Comparison of ENCODE assay signal across 8 cellular contexts in the genomic region with DNA sequence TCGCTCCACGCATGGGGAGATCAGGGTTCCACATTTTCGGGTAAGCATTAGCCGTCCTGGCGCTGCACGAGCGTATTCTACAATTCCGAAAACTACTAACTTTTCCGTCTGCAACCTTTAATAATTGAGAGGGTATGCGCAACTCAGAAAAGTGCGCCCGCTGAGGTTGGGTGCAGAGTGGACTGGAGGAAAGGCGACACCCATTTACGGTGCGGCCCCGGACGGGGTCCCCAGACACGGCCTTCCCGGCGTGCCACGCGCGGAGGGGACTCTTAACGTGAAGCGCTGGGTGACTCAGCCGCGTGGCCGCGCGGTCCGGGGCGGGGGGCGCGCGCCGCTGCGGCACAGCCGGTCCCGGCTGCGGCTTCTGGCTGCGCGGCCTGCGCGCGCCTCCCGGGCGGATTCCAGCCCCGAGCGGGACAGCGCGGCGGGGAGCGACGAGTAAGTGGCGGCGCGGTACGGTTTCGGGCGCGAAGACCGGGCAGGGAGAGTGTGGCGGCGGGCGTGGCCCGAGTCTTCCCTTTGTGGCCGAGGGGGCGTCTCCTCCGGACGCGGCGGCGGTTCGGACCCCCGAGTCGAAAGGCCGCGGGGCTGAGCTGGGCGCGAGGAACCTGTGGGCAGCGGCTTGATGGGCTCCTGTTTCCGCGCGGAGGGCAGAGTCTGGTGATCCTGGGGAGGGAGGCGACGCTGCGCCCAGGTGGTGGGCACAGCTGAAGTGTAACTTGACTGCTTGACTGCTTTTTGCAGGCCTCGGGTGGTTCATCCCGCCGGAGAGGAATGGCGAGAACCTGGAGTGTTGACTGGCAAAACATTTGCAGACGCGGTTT. TPM values are rescaled to one million over a fixed set of nuclear protein-coding genes. Genes with fewer than 3 reads are reported as not detected.
A peak's percentile ranks its signal among the peaks of the same experiment; 100 is the strongest.
DNase-seq lines count a peak whose midpoint lies in the region; ATAC-seq and TF ChIP-seq lines count a peak whose summit lies in the region.

A gene (plus strand): TSS at position 330 of the 827 bp plus-strand sequence. CDS start 27,098 bp downstream, outside the sequence.
A gene with protein sequence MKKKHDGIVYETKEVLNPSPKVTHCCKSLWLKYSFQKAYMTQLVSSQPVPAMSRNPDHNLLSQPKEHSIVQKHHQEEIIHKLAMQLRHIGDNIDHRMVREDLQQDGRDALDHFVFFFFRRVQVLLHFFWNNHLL (minus strand): TSS at position 184 of the 827 bp plus-strand sequence. CDS start 16,772 bp downstream, outside the sequence.

- peaks cover 44% of the 10 kb centered on the region for H3K4me1 Mint-ChIP-seq in CD14-positive monocyte

- peak within 1 kb of the TSS; percentile 93 for H3K4me3 ChIP-seq in lower leg skin (ENCODE audit: low read depth, poor library complexity, severe bottlenecking)

- peaks cover 4 to 9% of the 10 kb centered on the region in 2 donors for H3K36me3 Mint-ChIP-seq in CD14-positive monocyte

- intact Hi-C loops in CD14-positive monocyte (cut with micrococcal nuclease) (loop anchor here in 1 of 2 donors (5.0 to 10.0 kb wide), 3 partner anchors 49 to 152 kb away; a partner anchor contains a TSS), lower leg skin (cut with DNase I; ENCODE audit: low total_unique reads) (loop anchor here (10.0 kb wide), 2 partner anchors 102 to 152 kb away; a partner anchor contains a TSS)

- no peaks in the 10 kb centered on the region for H3K27me3 Mint-ChIP-seq in CD14-positive monocyte (ENCODE audit: low read depth in 3 of 3)

- ATAC-seq in GM19372 (IDR thresholded peaks at IDR 0.05; ENCODE audit: low read depth, unreplicated experiment) (peak; percentile 76), HG03469 (IDR thresholded peaks at IDR 0.05; ENCODE audit: unreplicated experiment) (peak; percentile 66)

- H3K27ac Mint-ChIP-seq in CD14-positive monocyte = peak within 1 kb of the TSS; percentile 98 to 100 (median 99)

- H3K9me3 Mint-ChIP-seq in CD14-positive monocyte = no peaks in the 10 kb centered on the region

- 0% methylated on average over 33 to 53 of the region's 93 CpGs for WGBS in lower leg skin, 2 donors

- DNase-seq in CD14-positive monocyte (ENCODE audit: low spot score) (peak; percentile 88), NCI-H69 (lab: John Stamatoyannopoulos, UW) (peak; percentile 98), dermis microvascular lymphatic vessel endothelial cell (ENCODE audit: low read depth in 2 of 2) (peak; percentile 58 to 87), lower leg skin (ENCODE audit: low spot score in 2 of 2) (peak; percentile 75 to 97)
- peak; percentile 87 to 89 for DNase-seq in activated CD4-positive, alpha-beta T cell treated with anti-CD3 and anti-CD28 coated beads, Interleukin-2, amount 50 U/mL, for 48 hours
- peak; percentile 88 for DNase-seq in stimulated activated CD4-positive, alpha-beta T cell treated with anti-CD3 and anti-CD28 coated beads, Interleukin-4, amount 100 ng/mL, for 24 hours

- H3K4me3 Mint-ChIP-seq in CD14-positive monocyte = peak within 1 kb of the TSS; percentile 98 to 100

- TF ChIP-seq CTCF in CD14-positive monocyte (IDR thresholded peaks at IDR 0.05) (no peak), lower leg skin (IDR thresholded peaks at IDR 0.05) (no peak)

- no peak for TF ChIP-seq POLR2A in lower leg skin (IDR thresholded peaks at IDR 0.05)

RNA-seq across cellular contexts. Expression of the first gene that starts in this region (rescaled TPM):
- polyA plus RNA-seq in CD14-positive monocyte = 10 to 100 TPM; 73.9 to 79.7 TPM
- total RNA-seq in dermis microvascular lymphatic vessel endothelial cell = 92.0 and 106 TPM in 2 replicates
- 10 to 100 TPM; 48.5 to 84.1 (median 56.8) TPM for total RNA-seq in lower leg skin

RNA-seq across cellular contexts. Expression of the second gene that starts in this region (rescaled TPM):
- polyA plus RNA-seq in CD14-positive monocyte = under 1 TPM; 0.24 to 0.31 TPM
- total RNA-seq in dermis microvascular lymphatic vessel endothelial cell (under 0.01 and 0.13 TPM in 2 replicates), lower leg skin (not detected)

Comparison
In these comparisons a context has a peak if more than half of its experiments do, and no peak if none do; other contexts are left out.
1. Peak in every context shown above with its lines: DNase-seq, ATAC-seq and H3K4me3 ChIP-seq.